ENCODE assay signal across 13 cellular contexts in the genomic region with DNA sequence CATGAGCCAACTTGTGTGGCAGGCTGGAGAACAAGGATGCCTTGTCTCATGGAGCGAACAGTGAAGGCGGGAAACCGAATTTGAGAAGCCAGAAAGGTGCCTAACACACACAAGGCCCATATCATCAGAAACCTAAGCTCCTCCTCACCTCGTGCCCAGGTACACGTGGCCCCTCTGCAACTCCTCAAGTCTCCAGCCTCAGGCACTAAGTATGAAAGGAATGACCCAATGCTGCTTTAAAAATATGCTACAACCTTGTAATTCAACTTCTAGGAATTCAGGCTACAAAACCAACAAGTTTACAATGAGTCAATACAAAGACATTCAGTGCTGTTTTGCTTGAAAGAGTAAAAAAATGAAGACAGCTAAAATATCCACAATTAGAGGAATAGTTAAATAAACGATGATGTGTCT.
DNase-seq lines count a peak whose midpoint lies in the region; ATAC-seq, FAIRE-seq and TF ChIP-seq lines count a peak whose summit lies in the region.
"Had no signal": no experiment of that assay in that cellular context is flagged by ENCODE, and none has a peak within 500 bp of the region (broad histone marks: within the 10 kb centered on the region; RNA-seq: fewer than 3 reads in every experiment).

No MANE protein-coding gene starts in this region.

- H3K18ac ChIP-seq in H1 (ENCODE audit: extremely low read depth, low read length), result no peak overlapping the region

- peaks cover 33% of the 10 kb centered on the region for H3K36me3 Mint-ChIP-seq in Calu3 (ENCODE audit: insufficient read depth, unreplicated experiment)
- no peaks in the 10 kb centered on the region for H3K36me3 Mint-ChIP-seq in neural crest cell (ENCODE audit: low read depth)
- peaks cover 23 to 30% of the 10 kb centered on the region in 2 donors for H3K36me3 Mint-ChIP-seq in stimulated activated naive B cell treated with anti-CD40 and anti-IgM and Interleukin-4, amounts not matched to agents 10 μg/mL and 1 μg/mL and 100 μg/mL, for 72 hours

- H2AFZ ChIP-seq in H1 (ENCODE audit: low read length), result no peak overlapping the region

- no peak overlapping the region; the same call in 1 of the 2 replicates for H2AK5ac ChIP-seq in H1 (ENCODE audit: low read depth, low read length)

- POLR2A ChIA-PET in H1 (lab: Charles Lee; ENCODE audit: partially characterized antibody), result no interaction called here

- no peak for TF ChIP-seq EP300 in H1 (IDR thresholded peaks at IDR 0.05; ENCODE audit: borderline replicate concordance in 1 of 2, low read depth in 2 of 2, low read length in 2 of 2)

- H2BK15ac ChIP-seq in H1 (ENCODE audit: low read length), result no peak overlapping the region

- no peak overlapping the region for H3K4ac ChIP-seq in H1 (replicated peaks; ENCODE audit: insufficient read length, low read depth, low read length)

- H3K23me2 ChIP-seq in H1 (ENCODE audit: low read depth, low read length), result no peaks in the 10 kb centered on the region

- TF ChIP-seq POLR2A in H1 (IDR thresholded peaks at IDR 0.05; ENCODE audit: control extremely low read depth in 1 of 2, low read depth in 2 of 2, low read length in 2 of 2), result no peak

- WGBS in H1 (ENCODE audit: extremely low coverage in 1 of 2, insufficient coverage in 1 of 2, insufficient read length in 1 of 2, insufficient replicate concordance in 2 of 2, low coverage in 1 of 2, low lambda C conversion rate in 2 of 2, missing lambda C conversion rate in 1 of 2), 2 experiments, result 72% methylated on average over 6 of the region's 6 CpGs; no CpG with 5 or more reads in 1 of the 2 experiments

- no TSS peak for BruUV-seq in Calu3 (replicated peaks; lab: Mats Ljungman, UMichigan)

- no peak for TF ChIP-seq RAD21 in H1 (IDR thresholded peaks at IDR 0.05 in 1 of 2, conservative IDR thresholded peaks at IDR 0.05 in 1 of 2; ENCODE audit: low read depth in 2 of 2, low read length in 2 of 2)

- intact Hi-C loops in Calu3 (cut with micrococcal nuclease; ENCODE audit: unreplicated experiment), result loop anchor here (10.0 kb wide), 1 partner anchor 84 kb away; no protein-coding TSS in a partner anchor

- no peak overlapping the region for H4K5ac ChIP-seq in H1 (ENCODE audit: insufficient read length, low read depth, low read length)

- CTCF ChIA-PET in Calu3 (lab: Charles Lee), result no interaction called here
- CTCF ChIA-PET in H1 (lab: Charles Lee; ENCODE audit: partially characterized antibody), result interaction anchor here (1.9 kb wide), 1 partner anchor 11 kb away, joined by 6 read pairs; no protein-coding TSS in a partner anchor

- no peaks in the 10 kb centered on the region for H4K20me1 ChIP-seq in H1 (replicated peaks in 1 of 2; ENCODE audit: control insufficient read depth in 1 of 2, insufficient read depth in 2 of 2, low read length in 2 of 2)

- no peak overlapping the region for H4K91ac ChIP-seq in H1 (replicated peaks; ENCODE audit: insufficient read length, low read length)

- H3K23ac ChIP-seq in H1 (ENCODE audit: insufficient read length), result no peak overlapping the region

- no peak overlapping the region for H3K14ac ChIP-seq in H1 (ENCODE audit: insufficient read length)

- peaks cover 0 to 2% (median 0%) of the 10 kb centered on the region in 4 experiments; a peak in 1 of 7 replicates for H3K4me1 ChIP-seq in H1 (replicated peaks in 1 of 4; ENCODE audit: control insufficient read depth in 3 of 4, insufficient read depth in 4 of 4, low read length in 3 of 4)
- H3K4me1 ChIP-seq in BE2C, result no peaks in the 10 kb centered on the region

- H3K27me3 Mint-ChIP-seq in Calu3 (ENCODE audit: unreplicated experiment) (no peaks in the 10 kb centered on the region), neural crest cell (ENCODE audit: low read depth) (no peaks in the 10 kb centered on the region)
- no peaks in the 10 kb centered on the region for H3K27me3 Mint-ChIP-seq in stimulated activated naive B cell treated with anti-CD40 and anti-IgM and Interleukin-4, amounts not matched to agents 10 μg/mL and 1 μg/mL and 100 μg/mL, for 72 hours

- H3K27me3 ChIP-seq in H1 (replicated peaks in 1 of 4; ENCODE audit: control insufficient read depth in 3 of 4, extremely low read depth in 1 of 4, insufficient read depth in 3 of 4, low read length in 3 of 4) (no peaks in the 10 kb centered on the region), BE2C (no peaks in the 10 kb centered on the region)
- H3K27me3 ChIP-seq: cardiac muscle cell had no signal

- H3K56ac ChIP-seq in H1 (replicated peaks; ENCODE audit: insufficient read length, low read depth, low read length), result no peak overlapping the region

- ATAC-seq in HG03196 (IDR thresholded peaks at IDR 0.05; ENCODE audit: unreplicated experiment), result no peak
- no peak for ATAC-seq in stimulated activated naive B cell treated with anti-CD40 and anti-IgM and Interleukin-4, amounts not matched to agents 10 μg/mL and 1 μg/mL and 100 μg/mL, for 72 hours (replicated peaks)

- FAIRE-seq in H1 (lab: Jason Lieb, UNC), result no peak

- no peak overlapping the region; the same call in 1 of the 2 replicates for H2BK12ac ChIP-seq in H1 (ENCODE audit: low read depth, low read length)

- H3K4me3 ChIP-seq in H1 (ENCODE audit: extremely low read depth in 1 of 4, insufficient read depth in 2 of 4, low read depth in 3 of 4, low read length in 4 of 4), result no peak overlapping the region
- H3K4me3 ChIP-seq in BE2C (ENCODE audit: low read depth, low read length), result no peak overlapping the region
- H3K4me3 ChIP-seq: cardiac muscle cell had no signal

- TF ChIP-seq CTCF in Calu3 (IDR thresholded peaks at IDR 0.05; ENCODE audit: unreplicated experiment) (no peak), H1 (IDR thresholded peaks at IDR 0.05; ENCODE audit: control extremely low read depth in 1 of 3, insufficient read depth in 1 of 3, low read depth in 1 of 3, low read length in 3 of 3) (no peak), neural crest cell (conservative IDR thresholded peaks at IDR 0.05) (no peak), BE2C (IDR thresholded peaks at IDR 0.05; ENCODE audit: low read depth, low read length) (no peak)

- H2BK20ac ChIP-seq in H1 (ENCODE audit: low read length), result no peak overlapping the region

- H3K9me3 ChIP-seq in H1 (ENCODE audit: insufficient read depth in 2 of 2, low read depth in 1 of 2, low read length in 1 of 2), result no peaks in the 10 kb centered on the region
- no peaks in the 10 kb centered on the region for H3K9me3 ChIP-seq in BE2C

- H3K27ac Mint-ChIP-seq in Calu3 (ENCODE audit: unreplicated experiment) (peak overlapping the region; percentile 91), neural crest cell (ENCODE audit: unreplicated experiment) (peak overlapping the region; percentile 58)
- no peak overlapping the region for H3K27ac Mint-ChIP-seq in stimulated activated naive B cell treated with anti-CD40 and anti-IgM and Interleukin-4, amounts not matched to agents 10 μg/mL and 1 μg/mL and 100 μg/mL, for 72 hours

- H3K4me3 Mint-ChIP-seq in Calu3 (ENCODE audit: low read depth, unreplicated experiment), result peak overlapping the region; percentile 40
- H3K4me3 Mint-ChIP-seq in neural crest cell, result no peak overlapping the region
- H3K4me3 Mint-ChIP-seq in stimulated activated naive B cell treated with anti-CD40 and anti-IgM and Interleukin-4, amounts not matched to agents 10 μg/mL and 1 μg/mL and 100 μg/mL, for 72 hours, result no peak overlapping the region

- H3K79me1 ChIP-seq in H1 (ENCODE audit: low read depth, low read length), result no peaks in the 10 kb centered on the region; the same call in 1 of the 2 replicates

- DNase-seq in Calu3 (peak; percentile 64), M059J (ENCODE audit: low read depth) (peak; percentile 96), H1 (ENCODE audit: low read depth in 1 of 2, low spot score in 2 of 2) (peak in 1 of 2 experiments; percentile 39), neural crest cell (ENCODE audit: low read depth, low spot score) (no peak), putamen (ENCODE audit: low spot score) (no peak), BE2C (no peak)
- DNase-seq in stimulated activated naive B cell treated with anti-CD40 and anti-IgM and Interleukin-4, amounts not matched to agents 10 μg/mL and 1 μg/mL and 100 μg/mL, for 72 hours, result no peak
- DNase-seq: activated CD4-positive, alpha-beta T cell treated with anti-CD3 and anti-CD28 coated beads for 4 hours; DMS79 treated with DMSO at 0.1 percent for 48 hours; GOT3; NCI-H1694 had no signal

- H3K4me1 Mint-ChIP-seq in Calu3 (ENCODE audit: low read depth, unreplicated experiment) (peaks cover 54% of the 10 kb centered on the region), neural crest cell (peaks cover 7% of the 10 kb centered on the region)
- peaks cover 13 to 32% of the 10 kb centered on the region in 2 donors for H3K4me1 Mint-ChIP-seq in stimulated activated naive B cell treated with anti-CD40 and anti-IgM and Interleukin-4, amounts not matched to agents 10 μg/mL and 1 μg/mL and 100 μg/mL, for 72 hours

- H4K8ac ChIP-seq in H1 (ENCODE audit: extremely low read depth, insufficient read depth, low read length), result no peak overlapping the region; the same call in 1 of the 2 replicates

- H2BK120ac ChIP-seq in H1 (replicated peaks; ENCODE audit: low read depth, low read length), result no peak overlapping the region

- no peaks in the 10 kb centered on the region for H3K79me2 ChIP-seq in H1 (ENCODE audit: control insufficient read depth in 1 of 2, insufficient read depth in 2 of 2, low read length in 2 of 2)

- H2BK5ac ChIP-seq in H1 (ENCODE audit: low read depth, low read length), result no peak overlapping the region

- H3K9ac ChIP-seq in H1 (replicated peaks in 1 of 4; ENCODE audit: extremely low read depth in 1 of 4, low read depth in 3 of 4, low read length in 3 of 4), result no peak overlapping the region

- no peak overlapping the region for H3K27ac ChIP-seq in H1 (ENCODE audit: low read depth, low read length)
- H3K27ac ChIP-seq: cardiac muscle cell had no signal

- peaks cover 8% of the 10 kb centered on the region for H3K9me3 Mint-ChIP-seq in Calu3 (ENCODE audit: low read depth, unreplicated experiment)
- H3K9me3 Mint-ChIP-seq in neural crest cell, result peaks cover 1% of the 10 kb centered on the region
- H3K9me3 Mint-ChIP-seq in stimulated activated naive B cell treated with anti-CD40 and anti-IgM and Interleukin-4, amounts not matched to agents 10 μg/mL and 1 μg/mL and 100 μg/mL, for 72 hours, result peaks cover 3 to 9% of the 10 kb centered on the region in 2 donors

- no peak overlapping the region for H3K4me2 ChIP-seq in H1 (ENCODE audit: insufficient read depth in 1 of 2, low read depth in 2 of 2, low read length in 2 of 2)

- H3K36me3 ChIP-seq in H1 (ENCODE audit: control insufficient read depth in 2 of 4, insufficient read depth in 4 of 4, low read length in 3 of 4), result no peaks in the 10 kb centered on the region
- H3K36me3 ChIP-seq in BE2C, result peaks cover 3% of the 10 kb centered on the region
- H3K36me3 ChIP-seq: cardiac muscle cell had no signal

TF ChIP-seq in H1, 55 proteins besides CTCF, POLR2A, EP300 and RAD21 (continues in another document):
- TF ChIP-seq CHD2 (IDR thresholded peaks at IDR 0.05; ENCODE audit: low read length) (no peak), MAX (IDR thresholded peaks at IDR 0.05) (peak; percentile 95)

Comparison
In these comparisons a context has a peak if more than half of its experiments do, and no peak if none do; other contexts are left out.
1. DNase-seq: peak in Calu3 (single experiment) and M059J (single experiment); none in neural crest cell (single experiment), stimulated activated naive B cell treated with anti-CD40 and anti-IgM and Interleukin-4, amounts not matched to agents 10 μg/mL and 1 μg/mL and 100 μg/mL, for 72 hours (single experiment), putamen (single experiment) and BE2C (single experiment).